8 cellular contexts compared by ENCODE assay signal in the genomic region with DNA sequence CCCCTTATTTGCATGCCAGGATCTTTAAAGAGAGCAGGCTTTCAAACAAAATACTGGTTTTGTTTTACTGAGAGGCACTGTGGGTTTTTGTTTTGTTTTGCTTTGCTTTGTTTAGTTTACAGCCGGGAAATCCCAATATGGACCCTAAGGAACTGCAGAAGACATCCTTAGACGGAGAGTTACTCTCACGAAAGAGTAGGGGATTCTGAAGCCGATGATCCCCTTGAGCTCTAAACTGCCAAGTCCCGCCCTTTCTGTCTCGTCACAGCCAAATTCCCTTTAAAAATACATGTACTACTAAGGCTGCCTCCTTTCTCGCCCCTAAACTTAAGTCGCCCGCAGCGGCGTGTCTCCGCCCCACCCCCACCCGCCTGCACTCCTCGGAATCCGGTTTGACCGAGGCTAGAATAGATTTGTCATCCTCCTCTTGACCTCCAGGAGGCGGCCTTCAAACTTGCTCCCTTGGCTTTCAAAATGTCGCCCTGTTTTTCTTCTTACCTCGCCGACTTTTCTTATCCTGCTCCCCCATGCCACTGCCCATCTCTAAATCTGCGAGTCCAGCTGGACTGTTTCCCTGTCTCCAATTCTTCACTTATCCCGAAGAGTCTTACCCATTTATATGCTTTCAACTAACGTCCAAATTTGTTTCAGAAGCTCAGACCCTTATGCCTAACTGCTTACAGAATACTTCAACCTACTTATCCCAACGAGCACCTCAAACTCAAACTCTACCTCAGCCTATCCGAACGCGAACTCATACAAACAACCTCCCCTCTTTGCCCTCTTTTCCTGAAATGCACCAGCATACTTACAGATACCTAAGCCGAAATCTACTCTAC. TPM values are rescaled to one million over a fixed set of nuclear protein-coding genes. Genes with fewer than 3 reads are reported as not detected.
DNase-seq lines count a peak whose midpoint lies in the region; ATAC-seq and TF ChIP-seq lines count a peak whose summit lies in the region.

No MANE protein-coding gene starts in this region.

- H3K4me1 ChIP-seq in ectodermal cell (ENCODE audit: control insufficient read depth, insufficient read depth, low read length), result peaks cover 4% of the 10 kb centered on the region

- H3K4me3 ChIP-seq in AG09309 (ENCODE audit: control insufficient read depth, low read depth, low read length) (peak overlapping the region; percentile 46), ectodermal cell (ENCODE audit: insufficient read depth, low read depth, low read length) (peak overlapping the region; percentile 80)

- DNase-seq in AG09309 (ENCODE audit: low read depth), result peak; percentile 66
- DNase-seq in NCI-H748 (lab: John Stamatoyannopoulos, UW; ENCODE audit: unreplicated experiment), result peak; percentile 91
- peak; percentile 53 to 60 for DNase-seq in activated CD4-positive, alpha-beta T cell treated with anti-CD3 and anti-CD28 coated beads, Interleukin-2, amount 50 U/mL, for 4 hours
- peak; percentile 91 for DNase-seq in medulla oblongata (ENCODE audit: extremely low spot score)
- DNase-seq in stimulated activated CD4-positive, alpha-beta T cell treated with anti-CD3 and anti-CD28 coated beads, TNF-alpha, amount 100 ng/mL, for 4 hours (ENCODE audit: low read depth in 3 of 3), result peak; percentile 39 to 51 (median 45)

- no peaks in the 10 kb centered on the region for H3K9me3 ChIP-seq in ectodermal cell (ENCODE audit: control insufficient read depth, low read length)

- ATAC-seq in GM19035 (IDR thresholded peaks at IDR 0.05; ENCODE audit: unreplicated experiment) (peak; percentile 14), HG03520 (IDR thresholded peaks at IDR 0.05; ENCODE audit: unreplicated experiment) (peak; percentile 13)

- no peaks in the 10 kb centered on the region for H3K36me3 ChIP-seq in ectodermal cell (ENCODE audit: control insufficient read depth, insufficient read depth, low read length)

- peak overlapping the region; percentile 98 for H3K27ac ChIP-seq in ectodermal cell (ENCODE audit: insufficient read depth, low read depth, low read length, poor library complexity, severe bottlenecking)

- 4% methylated on average over 28 of the region's 28 CpGs for WGBS in ectodermal cell, 2 experiments

- H3K27me3 ChIP-seq in ectodermal cell (ENCODE audit: control insufficient read depth, insufficient read depth, low read length, poor library complexity, severe bottlenecking), result no peaks in the 10 kb centered on the region

- peak; percentile 65 for TF ChIP-seq CTCF in AG09309 (IDR thresholded peaks at IDR 0.05; ENCODE audit: control insufficient read depth, insufficient read depth, low read depth, low read length, missing control alignments)

RNA-seq across cellular contexts. Expression of gene BOLA1, which starts 11.0 kb away (rescaled TPM):
- polyA plus RNA-seq in ectodermal cell (2013, experiment 1 of 4), result 8.5 TPM
- polyA plus RNA-seq in ectodermal cell (2013, experiment 2 of 4), result 6.8 TPM
- polyA plus RNA-seq in ectodermal cell (2013, experiment 3 of 4), result 8.1 TPM
- polyA plus RNA-seq in ectodermal cell (2013, experiment 4 of 4), result 7.9 TPM

RNA-seq across cellular contexts. Expression of gene SV2A, which starts 29.3 kb away (rescaled TPM):
- 60.4 TPM for polyA plus RNA-seq in ectodermal cell (2013, experiment 1 of 4)
- polyA plus RNA-seq in ectodermal cell (2013, experiment 2 of 4), result 68.0 TPM
- polyA plus RNA-seq in ectodermal cell (2013, experiment 3 of 4), result 43.5 TPM
- 49.3 TPM for polyA plus RNA-seq in ectodermal cell (2013, experiment 4 of 4)

RNA-seq across cellular contexts. Expression of gene SF3B4, which starts 39.2 kb away (rescaled TPM):
- 87.3 TPM for polyA plus RNA-seq in ectodermal cell (2013, experiment 1 of 4)
- 91.5 TPM for polyA plus RNA-seq in ectodermal cell (2013, experiment 2 of 4)
- 68.7 TPM for polyA plus RNA-seq in ectodermal cell (2013, experiment 3 of 4)
- 71.4 TPM for polyA plus RNA-seq in ectodermal cell (2013, experiment 4 of 4)

RNA-seq across cellular contexts. Expression of gene MTMR11, which starts 48.3 kb away (rescaled TPM):
- polyA plus RNA-seq in ectodermal cell (2013, experiment 1 of 4), result 4.3 TPM
- polyA plus RNA-seq in ectodermal cell (2013, experiment 2 of 4), result 4.5 TPM
- 3.7 TPM for polyA plus RNA-seq in ectodermal cell (2013, experiment 3 of 4)
- polyA plus RNA-seq in ectodermal cell (2013, experiment 4 of 4), result 3.7 TPM

Comparison
In these comparisons a context has a peak if more than half of its experiments do, and no peak if none do; other contexts are left out.
1. Peak in every context shown above with its lines: DNase-seq, ATAC-seq, H3K4me3 ChIP-seq and H3K27ac ChIP-seq.